In the genomic region with DNA sequence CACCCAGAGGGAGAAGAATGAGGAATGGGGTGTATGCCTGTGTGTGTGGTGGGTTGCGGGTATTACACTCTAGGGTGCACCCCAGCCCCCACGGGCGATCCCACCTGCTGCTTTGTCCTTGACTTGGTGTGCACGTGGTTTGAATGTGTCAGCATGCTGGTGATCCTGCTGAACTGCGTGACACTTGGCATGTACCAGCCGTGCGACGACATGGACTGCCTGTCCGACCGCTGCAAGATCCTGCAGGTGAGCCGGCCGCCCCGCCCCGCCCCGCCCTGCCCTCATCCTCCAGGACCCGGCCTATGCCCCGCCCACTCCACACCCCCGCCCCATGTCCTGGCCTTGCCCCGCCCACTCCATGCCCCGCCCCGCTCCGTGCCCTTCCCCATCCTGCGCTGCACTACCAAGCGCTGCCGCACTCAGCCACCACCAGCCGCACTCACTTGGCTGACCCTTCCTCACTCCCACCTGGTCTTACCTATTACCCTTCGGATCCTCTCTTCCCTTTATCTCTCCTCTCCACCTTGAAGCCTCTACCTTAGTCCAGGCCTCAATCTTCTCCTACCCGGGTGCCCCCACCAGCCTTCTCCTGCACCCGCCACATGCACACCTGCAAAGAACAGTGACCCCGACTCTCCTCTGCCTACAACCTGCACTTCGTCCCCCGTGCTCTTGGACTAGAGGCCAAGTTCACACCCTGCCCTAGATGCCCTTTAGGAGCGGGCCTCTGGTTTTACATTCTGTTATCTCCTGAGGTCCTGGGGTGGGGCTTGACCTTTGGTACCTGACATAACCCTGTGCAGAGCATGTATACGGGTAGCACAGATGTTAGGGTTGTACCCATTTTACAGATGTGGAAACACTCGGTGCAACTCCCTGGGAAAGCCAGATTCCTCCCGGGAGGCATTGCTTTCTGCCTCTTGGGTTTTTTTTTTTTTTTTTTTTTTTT, we compare ENCODE assay signal across 8 cellular contexts. TPM values are rescaled to one million over a fixed set of nuclear protein-coding genes. Genes with fewer than 3 reads are reported as not detected.
A peak's percentile ranks its signal among the peaks of the same experiment; 100 is the strongest.
DNase-seq lines count a peak whose midpoint lies in the region; ATAC-seq, FAIRE-seq and TF ChIP-seq lines count a peak whose summit lies in the region.

No MANE protein-coding gene starts in this region.

- H4K91ac ChIP-seq in neuronal stem cell (ENCODE audit: low read depth, low read length, poor library complexity): no peak overlapping the region

- H3K4me2 ChIP-seq in neuronal stem cell (ENCODE audit: insufficient read depth, low read length, poor library complexity, severe bottlenecking): peak overlapping the region; percentile 31

- no peak overlapping the region for H3K27ac ChIP-seq in neuronal stem cell (replicated peaks; ENCODE audit: low read length)

- H3K27me3 ChIP-seq in neuronal stem cell (ENCODE audit: control insufficient read depth in 3 of 3, insufficient read depth in 3 of 3, low read depth in 1 of 3, low read length in 3 of 3): peaks cover 0 to 18% (median 16%) of the 10 kb centered on the region in 3 experiments

- TF ChIP-seq POLR2A in GM12891 (IDR thresholded peaks at IDR 0.05; ENCODE audit: low read depth, low read length): no peak

- DNase-seq in GM12891 (ENCODE audit: insufficient read length, low spot score) (peak; percentile 63), T-helper 9 cell (peak; percentile 67), T47D (ENCODE audit: low read depth in 1 of 2, low spot score in 1 of 2) (peak; percentile 64 to 86), neuronal stem cell (ENCODE audit: low spot score) (peak; percentile 45), D721Med (ENCODE audit: insufficient read length, low spot score) (no peak), 8988T (no peak)

- in situ Hi-C loops in T47D (cut with HindIII; ENCODE audit: low pct_unique_long_range_greater_than_20kb, low sequenced_read_pairs): no loop called here

- H2BK120ac ChIP-seq in neuronal stem cell (ENCODE audit: low read depth, low read length): peak overlapping the region; percentile 47

- H3K23ac ChIP-seq in neuronal stem cell (ENCODE audit: low read depth, low read length, poor library complexity): peak overlapping the region; percentile 43

- no CpG with 5 or more reads among the region's 36 CpGs for WGBS in neuronal stem cell (ENCODE audit: extremely low coverage in 2 of 2, insufficient read length in 2 of 2, insufficient replicate concordance in 1 of 2), 2 donors

- H3K79me1 ChIP-seq in neuronal stem cell (ENCODE audit: low read depth, low read length): no peaks in the 10 kb centered on the region

- ATAC-seq in GM19463 (IDR thresholded peaks at IDR 0.05; ENCODE audit: unreplicated experiment) (no peak), GM21786 (IDR thresholded peaks at IDR 0.05; ENCODE audit: unreplicated experiment) (no peak)

- H3K4ac ChIP-seq in neuronal stem cell (ENCODE audit: low read length): no peak overlapping the region

- no peaks in the 10 kb centered on the region for H3K9me3 ChIP-seq in neuronal stem cell (replicated peaks in 1 of 2; ENCODE audit: control insufficient read depth in 2 of 2, insufficient read depth in 1 of 2, low read depth in 1 of 2, low read length in 2 of 2)

- H2BK12ac ChIP-seq in neuronal stem cell (ENCODE audit: low read length): no peak overlapping the region

- no peak overlapping the region for H2AFZ ChIP-seq in neuronal stem cell (ENCODE audit: low read length)

- H2BK15ac ChIP-seq in neuronal stem cell (ENCODE audit: low read length): peak overlapping the region; percentile 49

- no peak for TF ChIP-seq CTCF in D721Med (IDR thresholded peaks at IDR 0.05; ENCODE audit: insufficient read depth, missing control alignments)

- peak overlapping the region; percentile 5 for H3K18ac ChIP-seq in neuronal stem cell (ENCODE audit: low read length)

- H4K8ac ChIP-seq in neuronal stem cell (ENCODE audit: low read depth, low read length): no peak overlapping the region

- H3K14ac ChIP-seq in neuronal stem cell (ENCODE audit: low read length): no peak overlapping the region

- peaks cover 0 to 7% of the 10 kb centered on the region in 2 donors for H3K4me1 ChIP-seq in neuronal stem cell (ENCODE audit: control insufficient read depth in 2 of 2, insufficient read depth in 1 of 2, low read depth in 1 of 2, low read length in 2 of 2)

- FAIRE-seq in GM12891 (lab: Jason Lieb, UNC) (no peak), D721Med (lab: Jason Lieb, UNC) (no peak)

- H3K9ac ChIP-seq in neuronal stem cell (ENCODE audit: low read depth, low read length, poor library complexity): peak overlapping the region; percentile 53

- no peaks in the 10 kb centered on the region for H3K36me3 ChIP-seq in neuronal stem cell (replicated peaks in 1 of 2; ENCODE audit: control insufficient read depth in 2 of 2, insufficient read depth in 2 of 2, low read length in 2 of 2)

- H2BK5ac ChIP-seq in neuronal stem cell (ENCODE audit: low read length): no peak overlapping the region

- H2AK5ac ChIP-seq in neuronal stem cell (ENCODE audit: low read depth, low read length): peak overlapping the region; percentile 52

- peak overlapping the region in 1 of 2 donors; percentile 2 for H3K4me3 ChIP-seq in neuronal stem cell (ENCODE audit: low read length in 2 of 2)

TF ChIP-seq in GM12891, 5 proteins besides CTCF, POLR2A, EP300 and RAD21:
- TF ChIP-seq SPI1 (IDR thresholded peaks at IDR 0.05; ENCODE audit: low read depth, low read length) (no peak), POU2F2 (IDR thresholded peaks at IDR 0.05; ENCODE audit: low read depth, low read length) (no peak), PAX5 (IDR thresholded peaks at IDR 0.05; ENCODE audit: insufficient read depth, low read length, severe bottlenecking) (no peak), POLR2AphosphoS5 (IDR thresholded peaks at IDR 0.05; ENCODE audit: low read depth, low read length) (no peak), TAF1 (IDR thresholded peaks at IDR 0.05; ENCODE audit: low read depth, low read length) (no peak)

RNA-seq across cellular contexts. Expression of gene CACNA1I, which starts 27.7 kb away (rescaled TPM):
- polyA plus RNA-seq in GM12891 (2012; ENCODE audit: low read depth, missing spikeins): not detected
- polyA plus RNA-seq in neuronal stem cell (2013, experiment 1 of 2): 0.21 TPM
- 0.18 TPM for polyA plus RNA-seq in neuronal stem cell (2013, experiment 2 of 2)

Comparison
In these comparisons a context has a peak if more than half of its experiments do, and no peak if none do; other contexts are left out.
1. DNase-seq: peak in GM12891 (single experiment), T-helper 9 cell (single experiment), T47D (2 of 2) and neuronal stem cell (single experiment); none in D721Med (single experiment) and 8988T (single experiment).